Comparison of ENCODE assay signal across 7 cellular contexts in the genomic region with DNA sequence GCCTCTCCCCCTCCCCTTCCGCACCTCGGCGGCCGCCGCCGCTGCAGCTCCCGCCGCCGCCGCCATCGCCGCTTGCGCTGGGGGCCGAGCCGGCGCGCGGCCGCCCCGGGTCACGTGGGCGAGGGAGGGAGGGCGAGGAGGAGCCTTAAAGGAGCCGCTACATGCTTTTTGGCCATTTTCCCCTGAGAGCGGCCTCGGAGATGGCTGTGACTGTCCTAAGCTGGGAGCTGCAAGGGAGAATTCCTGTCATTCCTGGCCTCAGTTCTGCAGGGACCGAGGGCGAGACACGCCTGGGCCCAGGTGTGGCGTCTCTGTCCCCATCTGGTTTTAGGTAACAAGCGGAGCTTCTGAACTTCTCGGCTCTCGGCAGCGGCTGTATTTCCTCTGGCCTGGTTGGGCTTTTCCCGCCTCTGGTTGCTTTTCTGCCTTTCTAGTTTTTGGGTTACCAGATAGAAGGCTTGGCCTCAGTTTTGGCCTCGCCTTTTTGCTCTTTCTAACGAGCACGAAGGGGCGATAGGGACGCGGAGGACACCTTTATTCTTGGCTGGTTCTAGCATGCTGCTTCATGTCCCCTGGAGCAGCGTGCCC. TPM values are rescaled to one million over a fixed set of nuclear protein-coding genes. Genes with fewer than 3 reads are reported as not detected.
DNase-seq lines count a peak whose midpoint lies in the region; ATAC-seq, FAIRE-seq and TF ChIP-seq lines count a peak whose summit lies in the region.

A gene (minus strand): TSS at position 87 of the 588 bp plus-strand sequence. CDS start 21 bp downstream, at position 66.

- H3K9me3 Mint-ChIP-seq in activated CD4-positive, alpha-beta T cell treated with anti-CD3 and anti-CD28 coated beads for 36 hours (ENCODE audit: low read depth) = no peaks in the 10 kb centered on the region

- DNase-seq in GM18507 (ENCODE audit: extremely low spot score, insufficient read length, low read depth) = peak; percentile 78
- DNase-seq in NCI-H510A treated with DMSO at 0.1 percent for 48 hours (lab: John Stamatoyannopoulos, UW) = peak; percentile 85
- peak; percentile 94 for DNase-seq in activated CD4-positive, alpha-beta T cell treated with anti-CD3 and anti-CD28 coated beads for 36 hours
- peak; percentile 74 for DNase-seq in choroid plexus epithelial cell (ENCODE audit: low read depth)
- peak; percentile 67 to 82 (median 73) for DNase-seq in stimulated activated CD4-positive, alpha-beta T cell treated with anti-CD3 and anti-CD28 coated beads, Interleukin-1b, Interleukin-23, amount 100 ng/mL, for 24 hours (ENCODE audit: low read depth in 4 of 4, low spot score in 1 of 4)

- intact Hi-C loops in activated CD4-positive, alpha-beta T cell treated with anti-CD3 and anti-CD28 coated beads for 36 hours (cut with DNase I, micrococcal nuclease) = loop anchor here (1.0 to 5.0 kb wide), 16 partner anchors 34 to 700 kb away; a partner anchor contains a TSS

- H3K27me3 ChIP-seq in layer of hippocampus (ENCODE audit: control insufficient read depth, insufficient read depth, low read length) = no peaks in the 10 kb centered on the region

- no peak for TF ChIP-seq CTCF in choroid plexus epithelial cell (conservative IDR thresholded peaks at IDR 0.05; ENCODE audit: low read depth, low read length)

- peak within 1 kb of the TSS; percentile 92 for H3K27ac Mint-ChIP-seq in activated CD4-positive, alpha-beta T cell treated with anti-CD3 and anti-CD28 coated beads for 36 hours

- POLR2A ChIA-PET in activated CD4-positive, alpha-beta T cell treated with anti-CD3 and anti-CD28 coated beads for 36 hours (lab: Charles Lee) = interaction anchor here (0.6 to 1.3 kb wide), 4 partner anchors 14 to 230 kb away, joined by 3 to 5 read pairs (median 3); a partner anchor contains a TSS

- H3K4me3 ChIP-seq in choroid plexus epithelial cell (ENCODE audit: low read depth, low read length) = peak within 1 kb of the TSS; percentile 98

- H3K4me1 Mint-ChIP-seq in activated CD4-positive, alpha-beta T cell treated with anti-CD3 and anti-CD28 coated beads for 36 hours = peaks cover 29% of the 10 kb centered on the region

- ATAC-seq in HG03280 (IDR thresholded peaks at IDR 0.05; ENCODE audit: unreplicated experiment) = peak; percentile 62
- ATAC-seq in activated CD4-positive, alpha-beta T cell treated with anti-CD3 and anti-CD28 coated beads for 36 hours = peak; percentile 63

- no peaks in the 10 kb centered on the region for H3K27me3 Mint-ChIP-seq in activated CD4-positive, alpha-beta T cell treated with anti-CD3 and anti-CD28 coated beads for 36 hours

- FAIRE-seq in GM18507 (lab: Jason Lieb, UNC) = peak; percentile 90

- peak within 1 kb of the TSS; percentile 96 for H3K4me3 Mint-ChIP-seq in activated CD4-positive, alpha-beta T cell treated with anti-CD3 and anti-CD28 coated beads for 36 hours

- H3K27ac ChIP-seq in layer of hippocampus (ENCODE audit: low read depth, low read length) = peak within 1 kb of the TSS; percentile 93

- peaks cover 14% of the 10 kb centered on the region for H3K36me3 Mint-ChIP-seq in activated CD4-positive, alpha-beta T cell treated with anti-CD3 and anti-CD28 coated beads for 36 hours (ENCODE audit: low read depth)

- CTCF ChIA-PET in activated CD4-positive, alpha-beta T cell treated with anti-CD3 and anti-CD28 coated beads for 36 hours (lab: Charles Lee) = interaction anchor here (0.6 to 1.1 kb wide), 3 partner anchors 11 to 98 kb away, joined by 3 to 4 read pairs (median 3); a partner anchor contains a TSS

RNA-seq across cellular contexts. Expression of the gene that starts here (rescaled TPM):
- total RNA-seq in activated CD4-positive, alpha-beta T cell treated with anti-CD3 and anti-CD28 coated beads for 36 hours = 10 to 100 TPM; 50.1 to 60.4 TPM

Comparison
In these comparisons a context has a peak if more than half of its experiments do, and no peak if none do; other contexts are left out.
1. Peak in every context shown above with its lines: DNase-seq, ATAC-seq, H3K4me3 ChIP-seq and H3K27ac ChIP-seq.